8 cellular contexts compared by ENCODE assay signal in the genomic region with DNA sequence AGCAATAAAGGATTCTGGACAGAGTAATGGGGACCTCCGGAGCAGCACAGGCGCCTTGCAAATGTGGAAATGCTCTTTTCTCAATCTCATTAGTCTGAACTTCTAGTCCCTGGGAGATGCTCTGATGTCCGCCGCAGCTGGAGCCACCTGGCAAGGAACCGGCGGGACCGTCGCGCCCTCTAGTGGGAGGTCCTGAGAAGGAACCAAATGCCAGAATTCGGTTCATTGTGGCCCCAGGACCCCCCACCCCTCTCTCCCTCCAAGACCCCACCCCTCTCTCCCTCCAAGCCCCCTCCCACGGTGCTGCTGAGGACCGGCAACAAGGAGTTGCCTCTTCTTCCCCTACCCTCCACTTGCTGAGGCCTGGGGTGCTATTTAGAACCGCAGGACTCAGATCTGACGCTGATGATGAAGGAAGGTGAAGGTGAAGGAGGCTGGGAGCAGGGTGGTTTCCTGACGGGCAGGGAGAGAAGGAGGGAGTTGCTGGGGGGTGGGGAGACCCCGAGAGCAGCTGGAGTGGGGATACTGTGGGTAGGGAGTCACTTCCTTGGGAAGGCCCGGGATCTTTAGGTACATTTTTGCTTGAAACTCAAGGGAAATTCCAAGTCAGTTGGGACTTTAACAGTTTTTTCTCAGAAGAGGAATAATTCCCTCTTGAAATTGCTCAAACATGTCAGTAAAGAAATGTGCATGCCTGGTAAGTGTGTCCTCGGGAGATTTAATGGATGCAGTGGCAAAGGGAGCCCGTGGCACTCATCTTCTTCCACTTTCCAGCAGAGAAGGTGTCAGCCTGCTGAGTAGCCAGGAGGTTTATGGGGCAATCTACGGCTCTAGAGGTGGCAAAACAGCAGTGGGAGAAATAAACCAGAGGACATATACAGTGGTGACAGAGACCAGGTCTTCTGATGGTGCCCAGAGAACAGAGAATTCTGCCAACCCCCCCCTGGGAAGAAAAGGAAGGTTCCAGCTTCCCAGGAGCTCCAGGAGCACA. TPM values are rescaled to one million over a fixed set of nuclear protein-coding genes. Genes with fewer than 3 reads are reported as not detected.
A peak's percentile ranks its signal among the peaks of the same experiment; 100 is the strongest.
DNase-seq lines count a peak whose midpoint lies in the region; ATAC-seq and TF ChIP-seq lines count a peak whose summit lies in the region.

No MANE protein-coding gene starts in this region.

- DNase-seq in Caki2 (ENCODE audit: low read depth) (peak; percentile 55), KG1 (lab: John Stamatoyannopoulos, UW) (peak; percentile 1), SHP77 (lab: John Stamatoyannopoulos, UW) (peak; percentile 48 to 54), cardiac muscle cell (ENCODE audit: low read depth in 1 of 2, low spot score in 1 of 2) (peak; percentile 68 to 81), psoas muscle (peak; percentile 59 to 82)
- DNase-seq in activated naive CD4-positive, alpha-beta T cell treated with anti-CD3 and anti-CD28 coated beads, Interleukin-2, amount 10 ng/mL, durations not matched to agents 7 days and 5 days: peak; percentile 79

- CTCF ChIA-PET in activated naive CD4-positive, alpha-beta T cell treated with anti-CD3 and anti-CD28 coated beads, Interleukin-2, amount 10 ng/mL, durations not matched to agents 7 days and 5 days (lab: Charles Lee): interaction anchor here (0.7 to 5.7 kb wide), 16 partner anchors 8 to 205 kb away, joined by 3 to 94 read pairs (median 3); no protein-coding TSS in a partner anchor

- H3K27ac ChIP-seq in cardiac muscle cell: no peak overlapping the region
- no peak overlapping the region for H3K27ac ChIP-seq in psoas muscle

- H3K36me3 ChIP-seq in cardiac muscle cell (no peaks in the 10 kb centered on the region), psoas muscle (ENCODE audit: insufficient read depth in 1 of 2, low read depth in 1 of 2) (no peaks in the 10 kb centered on the region)

- intact Hi-C loops in psoas muscle (cut with DNase I): loop anchor here (2.0 to 5.0 kb wide), 4 partner anchors 37 to 120 kb away; a partner anchor contains a TSS

- ATAC-seq in psoas muscle: peak; percentile 47 to 77 (median 70)
- ATAC-seq in GM21723 (IDR thresholded peaks at IDR 0.05; ENCODE audit: unreplicated experiment): no peak
- no peak for ATAC-seq in HG02852 (IDR thresholded peaks at IDR 0.05; ENCODE audit: unreplicated experiment)

- H3K27me3 Mint-ChIP-seq in activated naive CD4-positive, alpha-beta T cell treated with anti-CD3 and anti-CD28 coated beads, Interleukin-2, amount 10 ng/mL, durations not matched to agents 7 days and 5 days: peaks cover 83% of the 10 kb centered on the region

- H3K4me1 Mint-ChIP-seq in activated naive CD4-positive, alpha-beta T cell treated with anti-CD3 and anti-CD28 coated beads, Interleukin-2, amount 10 ng/mL, durations not matched to agents 7 days and 5 days: peaks cover 11% of the 10 kb centered on the region

- no peaks in the 10 kb centered on the region for H3K27me3 ChIP-seq in cardiac muscle cell
- H3K27me3 ChIP-seq in psoas muscle (ENCODE audit: insufficient read depth in 3 of 3, low read length in 2 of 3): no peaks in the 10 kb centered on the region

- H3K4me3 ChIP-seq in cardiac muscle cell: no peak overlapping the region
- H3K4me3 ChIP-seq in psoas muscle: no peak overlapping the region

- H3K27ac Mint-ChIP-seq in activated naive CD4-positive, alpha-beta T cell treated with anti-CD3 and anti-CD28 coated beads, Interleukin-2, amount 10 ng/mL, durations not matched to agents 7 days and 5 days: no peak overlapping the region

- no peaks in the 10 kb centered on the region for H3K9me3 Mint-ChIP-seq in activated naive CD4-positive, alpha-beta T cell treated with anti-CD3 and anti-CD28 coated beads, Interleukin-2, amount 10 ng/mL, durations not matched to agents 7 days and 5 days

- 29 to 31% (median 31%) methylated on average over 20 of the region's 20 CpGs for WGBS in psoas muscle, 3 donors

- H3K9me3 ChIP-seq in cardiac muscle cell (ENCODE audit: low read depth): no peaks in the 10 kb centered on the region
- no peaks in the 10 kb centered on the region for H3K9me3 ChIP-seq in psoas muscle

- H3K4me3 Mint-ChIP-seq in activated naive CD4-positive, alpha-beta T cell treated with anti-CD3 and anti-CD28 coated beads, Interleukin-2, amount 10 ng/mL, durations not matched to agents 7 days and 5 days: no peak overlapping the region

- no peaks in the 10 kb centered on the region for H3K36me3 Mint-ChIP-seq in activated naive CD4-positive, alpha-beta T cell treated with anti-CD3 and anti-CD28 coated beads, Interleukin-2, amount 10 ng/mL, durations not matched to agents 7 days and 5 days

- peak; percentile 77 for TF ChIP-seq CTCF in cardiac muscle cell (IDR thresholded peaks at IDR 0.05; ENCODE audit: low read depth, low read length)
- peak; percentile 71 for TF ChIP-seq CTCF in psoas muscle (IDR thresholded peaks at IDR 0.05)

- in situ Hi-C loops in Caki2 (cut with HindIII; ENCODE audit: low pct_unique_long_range_greater_than_20kb, low sequenced_read_pairs): no loop called here

- H3K4me1 ChIP-seq in cardiac muscle cell (ENCODE audit: low read depth) (no peaks in the 10 kb centered on the region), psoas muscle (no peaks in the 10 kb centered on the region)

RNA-seq across cellular contexts. Expression of a gene that starts 42.6 kb away (rescaled TPM):
- not detected in 2 replicates for total RNA-seq in Caki2 (2014; rRNA removed; shearing (Covaris generic); ENCODE audit: low replicate concordance)
- not detected in 2 replicates for total RNA-seq in cardiac muscle cell
- polyA plus RNA-seq in cardiac muscle cell: not detected in 2 replicates
- total RNA-seq in psoas muscle: under 1 TPM in 2 of 4 donors, not detected in 2; 0.16 to 0.32 TPM
- under 1 TPM in 1 of 3 donors, not detected in 2; 0.20 TPM for polyA plus RNA-seq in psoas muscle

RNA-seq across cellular contexts. Expression of a gene that starts 52.4 kb away (rescaled TPM):
- total RNA-seq in Caki2 (2014; rRNA removed; shearing (Covaris generic); ENCODE audit: low replicate concordance): 126 and 183 TPM in 2 replicates
- total RNA-seq in cardiac muscle cell (37.4 and 39.9 TPM in 2 replicates), psoas muscle (10 to 100 TPM; 25.1 to 35.3 (median 26.5) TPM)
- polyA plus RNA-seq in cardiac muscle cell (32.5 and 36.6 TPM in 2 replicates), psoas muscle (100 to 1,000 TPM in 1 of 3 donors, 10 to 100 TPM in 2; 39.5 to 154 (median 90.0) TPM)

Comparison
In these comparisons a context has a peak if more than half of its experiments do, and no peak if none do; other contexts are left out.
1. DNase-seq: peak in every context shown above with its lines; median percentile 79 in activated naive CD4-positive, alpha-beta T cell treated with anti-CD3 and anti-CD28 coated beads, Interleukin-2, amount 10 ng/mL, durations not matched to agents 7 days and 5 days; 74 in cardiac muscle cell; 70 in psoas muscle; 55 in Caki2; 51 in SHP77; 1 in KG1.
2. ATAC-seq: peak in psoas muscle (4 of 4); none in GM21723 (single experiment) and HG02852 (single experiment).